Comparison of ENCODE assay signal across 1 cellular context in the genomic region with DNA sequence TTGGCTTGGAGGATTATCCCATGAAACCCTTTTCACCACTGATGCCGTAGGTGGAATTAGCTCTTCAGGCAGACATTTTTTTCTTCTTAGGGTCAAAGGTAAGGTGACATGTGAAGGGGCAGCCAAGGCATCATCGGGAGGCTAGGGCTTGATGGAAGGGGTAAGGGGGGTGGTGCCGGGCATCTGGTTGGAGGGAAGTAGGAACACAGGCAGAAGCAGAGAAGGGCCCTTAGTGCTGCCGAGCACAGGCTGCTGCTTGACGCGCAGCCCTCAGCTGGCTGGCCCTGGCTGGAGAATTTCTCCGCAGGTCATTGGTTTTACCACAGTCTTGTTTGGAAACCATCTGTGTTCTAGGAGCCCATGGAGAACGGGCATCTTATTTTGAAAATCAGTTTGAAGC.
TF ChIP-seq lines count a peak whose summit lies in the region.

No MANE protein-coding gene starts in this region.

TF ChIP-seq in WTC11, 78 proteins besides CTCF, POLR2A, EP300 and RAD21 (continued from another document):
- TF ChIP-seq, protein P1, sequence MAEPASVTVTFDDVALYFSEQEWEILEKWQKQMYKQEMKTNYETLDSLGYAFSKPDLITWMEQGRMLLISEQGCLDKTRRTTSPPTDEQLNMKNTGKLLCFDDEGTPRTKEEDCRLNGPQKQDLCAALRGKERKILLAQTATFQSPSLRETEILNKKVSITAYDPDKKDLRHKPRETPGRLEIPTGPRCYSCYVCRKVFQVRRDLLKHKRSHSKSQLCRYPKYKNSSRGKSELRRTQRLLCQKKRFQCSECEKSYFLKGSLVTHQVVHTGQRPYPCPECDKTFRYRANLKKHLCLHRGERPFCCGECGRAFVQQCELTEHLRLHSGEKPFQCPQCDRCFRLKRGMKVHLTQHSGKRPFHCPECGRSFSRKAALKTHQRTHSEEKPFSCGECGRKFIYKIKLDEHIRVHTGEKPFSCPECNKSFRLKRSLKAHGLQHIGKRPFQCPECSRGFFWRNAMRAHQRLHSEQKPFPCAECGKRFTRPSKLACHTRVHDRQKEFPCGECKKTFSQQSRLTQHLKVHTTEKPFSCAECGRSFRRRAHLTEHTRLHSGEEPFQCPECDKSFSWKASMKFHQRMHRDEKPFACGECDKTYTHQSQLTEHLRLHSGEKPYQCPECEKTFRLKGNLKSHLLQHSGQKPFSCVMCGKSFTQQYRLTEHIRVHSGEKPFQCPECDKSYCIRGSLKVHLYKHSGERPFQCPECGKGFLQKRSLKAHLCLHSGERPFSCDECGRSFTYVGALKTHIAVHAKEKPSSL (CRISPR knock-in tag; conservative IDR thresholded peaks at IDR 0.05) = no peak
- TF ChIP-seq, protein P2, sequence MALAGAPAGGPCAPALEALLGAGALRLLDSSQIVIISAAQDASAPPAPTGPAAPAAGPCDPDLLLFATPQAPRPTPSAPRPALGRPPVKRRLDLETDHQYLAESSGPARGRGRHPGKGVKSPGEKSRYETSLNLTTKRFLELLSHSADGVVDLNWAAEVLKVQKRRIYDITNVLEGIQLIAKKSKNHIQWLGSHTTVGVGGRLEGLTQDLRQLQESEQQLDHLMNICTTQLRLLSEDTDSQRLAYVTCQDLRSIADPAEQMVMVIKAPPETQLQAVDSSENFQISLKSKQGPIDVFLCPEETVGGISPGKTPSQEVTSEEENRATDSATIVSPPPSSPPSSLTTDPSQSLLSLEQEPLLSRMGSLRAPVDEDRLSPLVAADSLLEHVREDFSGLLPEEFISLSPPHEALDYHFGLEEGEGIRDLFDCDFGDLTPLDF (CRISPR knock-in tag; IDR thresholded peaks at IDR 0.05) = no peak
- TF ChIP-seq FOXK1 (CRISPR knock-in tag; IDR thresholded peaks at IDR 0.05) (no peak), JAZF1 (CRISPR knock-in tag; IDR thresholded peaks at IDR 0.05) (no peak), KAT7 (CRISPR knock-in tag; IDR thresholded peaks at IDR 0.05; ENCODE audit: borderline replicate concordance) (no peak), FOXP1 (CRISPR knock-in tag; IDR thresholded peaks at IDR 0.05; ENCODE audit: borderline replicate concordance) (no peak)
- TF ChIP-seq, protein P3, sequence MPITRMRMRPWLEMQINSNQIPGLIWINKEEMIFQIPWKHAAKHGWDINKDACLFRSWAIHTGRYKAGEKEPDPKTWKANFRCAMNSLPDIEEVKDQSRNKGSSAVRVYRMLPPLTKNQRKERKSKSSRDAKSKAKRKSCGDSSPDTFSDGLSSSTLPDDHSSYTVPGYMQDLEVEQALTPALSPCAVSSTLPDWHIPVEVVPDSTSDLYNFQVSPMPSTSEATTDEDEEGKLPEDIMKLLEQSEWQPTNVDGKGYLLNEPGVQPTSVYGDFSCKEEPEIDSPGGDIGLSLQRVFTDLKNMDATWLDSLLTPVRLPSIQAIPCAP (CRISPR knock-in tag; IDR thresholded peaks at IDR 0.05) = no peak
- TF ChIP-seq, protein P4, sequence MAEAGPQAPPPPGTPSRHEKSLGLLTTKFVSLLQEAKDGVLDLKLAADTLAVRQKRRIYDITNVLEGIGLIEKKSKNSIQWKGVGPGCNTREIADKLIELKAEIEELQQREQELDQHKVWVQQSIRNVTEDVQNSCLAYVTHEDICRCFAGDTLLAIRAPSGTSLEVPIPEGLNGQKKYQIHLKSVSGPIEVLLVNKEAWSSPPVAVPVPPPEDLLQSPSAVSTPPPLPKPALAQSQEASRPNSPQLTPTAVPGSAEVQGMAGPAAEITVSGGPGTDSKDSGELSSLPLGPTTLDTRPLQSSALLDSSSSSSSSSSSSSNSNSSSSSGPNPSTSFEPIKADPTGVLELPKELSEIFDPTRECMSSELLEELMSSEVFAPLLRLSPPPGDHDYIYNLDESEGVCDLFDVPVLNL (CRISPR knock-in tag; IDR thresholded peaks at IDR 0.05; ENCODE audit: borderline replicate concordance, low read depth) = no peak
